ENCODE assay signal across 8 cellular contexts in the genomic region with DNA sequence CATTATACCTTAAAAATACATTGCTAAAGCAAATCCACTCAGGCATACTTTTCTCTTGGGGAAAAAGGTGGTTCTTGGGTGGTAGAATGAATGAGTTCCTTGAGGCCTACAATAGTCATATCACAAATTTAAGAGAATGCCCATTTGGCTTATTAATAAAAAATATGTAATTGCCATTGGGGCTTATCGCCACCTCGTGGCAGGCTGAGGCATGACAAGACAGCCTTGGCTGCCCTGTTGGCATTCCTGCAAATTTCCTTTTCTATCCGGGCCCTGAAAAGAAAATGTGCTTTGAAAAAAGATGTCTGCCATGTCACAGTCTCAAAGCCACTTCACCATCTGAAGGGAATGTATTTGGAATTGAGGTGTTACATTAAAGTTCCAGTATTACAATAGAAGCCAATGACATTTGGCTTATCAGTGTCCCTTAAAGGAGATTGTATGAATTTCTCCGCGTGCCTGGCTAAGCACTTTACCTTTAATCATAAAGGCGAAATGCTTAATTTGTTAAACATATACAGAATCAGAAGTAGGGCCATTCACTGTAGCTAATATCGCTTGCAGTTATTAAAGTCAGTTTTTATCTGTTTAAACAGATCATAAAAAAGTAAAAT.
DNase-seq lines count a peak whose midpoint lies in the region; ATAC-seq, FAIRE-seq and TF ChIP-seq lines count a peak whose summit lies in the region.

No MANE protein-coding gene starts in this region.

- TF ChIP-seq CTCF in 22Rv1 (IDR thresholded peaks at IDR 0.05), result peak; percentile 96
- peak; percentile 89 for TF ChIP-seq CTCF in GM10248 (IDR thresholded peaks at IDR 0.05; ENCODE audit: control extremely low read depth, extremely low read depth, low read depth, missing control alignments)
- peak; percentile 68 to 80 (median 77) for TF ChIP-seq CTCF in K562 (IDR thresholded peaks at IDR 0.05 in 2 of 3, conservative IDR thresholded peaks at IDR 0.05 in 1 of 3; ENCODE audit: insufficient read depth in 2 of 3, low read depth in 1 of 3, low read length in 3 of 3)

- no peaks in the 10 kb centered on the region for H3K36me3 ChIP-seq in K562 (ENCODE audit: control insufficient read depth, insufficient read depth, low read length)

- no peaks in the 10 kb centered on the region for H3K4me1 ChIP-seq in K562 (replicated peaks in 1 of 2; ENCODE audit: control insufficient read depth in 2 of 2, insufficient read depth in 2 of 2, low read length in 2 of 2)

- H4K20me1 ChIP-seq in K562 (replicated peaks; ENCODE audit: control insufficient read depth, insufficient read depth, low read length), result no peaks in the 10 kb centered on the region

- intact Hi-C loops in K562 (cut with micrococcal nuclease), result loop anchor here (1.0 to 2.0 kb wide), 3 partner anchors 67 to 252 kb away; no protein-coding TSS in a partner anchor

- POLR2A ChIA-PET in GM10248 (lab: Yijun Ruan, JAX) (no interaction called here), K562 (lab: Yijun Ruan, JAX) (interaction anchor here (0.6 kb wide), 1 partner anchor 460 kb away, joined by 3 read pairs; no protein-coding TSS in a partner anchor)

- no peak for TF ChIP-seq POLR2A in K562 (conservative IDR thresholded peaks at IDR 0.05)

- no TSS peak for BruUV-seq in K562 (replicated peaks; lab: Mats Ljungman, UMichigan)

- ATAC-seq in K562, result no peak
- ATAC-seq in HG03469 (IDR thresholded peaks at IDR 0.05; ENCODE audit: unreplicated experiment), result no peak
- ATAC-seq in HG03097 (IDR thresholded peaks at IDR 0.05; ENCODE audit: low FRiP score, unreplicated experiment), result no peak

- in situ Hi-C loops in K562 (cut with MboI), result no loop called here

- FAIRE-seq in K562 (lab: Jason Lieb, UNC), result peak; percentile 75
- peak; percentile 5 for FAIRE-seq in islet of Langerhans (lab: Jason Lieb, UNC)

- CTCF ChIA-PET in GM10248 (lab: Yijun Ruan, JAX) (interaction anchor here (0.8 to 2.3 kb wide), 6 partner anchors 8 to 276 kb away, joined by 4 to 21 read pairs (median 4); no protein-coding TSS in a partner anchor), K562 (lab: Yijun Ruan, JAX; ENCODE audit: low intra/inter-chr PET ratio) (no interaction called here)

- H3K27ac ChIP-seq in 22Rv1, result no peak overlapping the region
- H3K27ac ChIP-seq in K562 (ENCODE audit: extremely low read depth, low read depth, low read length), result no peak overlapping the region

- H3K27me3 ChIP-seq in K562 (ENCODE audit: control insufficient read depth in 2 of 2, insufficient read depth in 2 of 2, low read length in 2 of 2), result no peaks in the 10 kb centered on the region

- no peaks in the 10 kb centered on the region for H3K79me2 ChIP-seq in K562 (ENCODE audit: control insufficient read depth, insufficient read depth, low read length)

- no peak overlapping the region for H3K9ac ChIP-seq in K562 (ENCODE audit: insufficient read depth in 1 of 2, low read depth in 2 of 2, low read length in 2 of 2)

- no peaks in the 10 kb centered on the region for H3K9me3 ChIP-seq in K562 (replicated peaks; ENCODE audit: control insufficient read depth, insufficient read depth, low read depth, low read length)

- H3K4me3 ChIP-seq in K562, result no peak overlapping the region

- TF ChIP-seq RAD21 in K562 (CRISPR knock-in tag; conservative IDR thresholded peaks at IDR 0.05 in 1 of 2, IDR thresholded peaks at IDR 0.05 in 1 of 2), result peak; percentile 41 to 64

- no peak overlapping the region for H2AFZ ChIP-seq in K562 (ENCODE audit: low read depth, low read length)

- WGBS in K562 (ENCODE audit: insufficient coverage, low coverage, missing lambda C conversion rate), result 25% methylated on average over 7 of the region's 7 CpGs

- no peaks in the 10 kb centered on the region for H3K9me1 ChIP-seq in K562 (ENCODE audit: control insufficient read depth, insufficient read depth, low read length)

- no peak overlapping the region for H3K4me2 ChIP-seq in K562 (ENCODE audit: insufficient read depth, low read length)

- DNase-seq in GM10248 (ENCODE audit: extremely low spot score) (peak; percentile 34), RKO (ENCODE audit: low spot score) (peak; percentile 46), K562 (ENCODE audit: extremely low read depth in 1 of 4, low spot score in 3 of 4) (peak; percentile 27 to 53 (median 38))
- DNase-seq in stimulated activated CD4-positive, alpha-beta T cell treated with anti-CD3 and anti-CD28 coated beads, Interleukin-4, amount 100 ng/mL, for 4 hours, result peak; percentile 7 to 43

- TF ChIP-seq EP300 in K562 (IDR thresholded peaks at IDR 0.05; ENCODE audit: low read length), result no peak

TF ChIP-seq in K562, 482 proteins besides CTCF, POLR2A, EP300 and RAD21:
- TF ChIP-seq SMC3 (conservative IDR thresholded peaks at IDR 0.05; ENCODE audit: insufficient read depth, low read depth, low read length), result peak; percentile 70
- TF ChIP-seq, protein P1, sequence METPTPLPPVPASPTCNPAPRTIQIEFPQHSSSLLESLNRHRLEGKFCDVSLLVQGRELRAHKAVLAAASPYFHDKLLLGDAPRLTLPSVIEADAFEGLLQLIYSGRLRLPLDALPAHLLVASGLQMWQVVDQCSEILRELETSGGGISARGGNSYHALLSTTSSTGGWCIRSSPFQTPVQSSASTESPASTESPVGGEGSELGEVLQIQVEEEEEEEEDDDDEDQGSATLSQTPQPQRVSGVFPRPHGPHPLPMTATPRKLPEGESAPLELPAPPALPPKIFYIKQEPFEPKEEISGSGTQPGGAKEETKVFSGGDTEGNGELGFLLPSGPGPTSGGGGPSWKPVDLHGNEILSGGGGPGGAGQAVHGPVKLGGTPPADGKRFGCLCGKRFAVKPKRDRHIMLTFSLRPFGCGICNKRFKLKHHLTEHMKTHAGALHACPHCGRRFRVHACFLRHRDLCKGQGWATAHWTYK (CRISPR knock-in tag; IDR thresholded peaks at IDR 0.05), result no peak
